ENCODE assay signal across 1 cellular context in the genomic region with DNA sequence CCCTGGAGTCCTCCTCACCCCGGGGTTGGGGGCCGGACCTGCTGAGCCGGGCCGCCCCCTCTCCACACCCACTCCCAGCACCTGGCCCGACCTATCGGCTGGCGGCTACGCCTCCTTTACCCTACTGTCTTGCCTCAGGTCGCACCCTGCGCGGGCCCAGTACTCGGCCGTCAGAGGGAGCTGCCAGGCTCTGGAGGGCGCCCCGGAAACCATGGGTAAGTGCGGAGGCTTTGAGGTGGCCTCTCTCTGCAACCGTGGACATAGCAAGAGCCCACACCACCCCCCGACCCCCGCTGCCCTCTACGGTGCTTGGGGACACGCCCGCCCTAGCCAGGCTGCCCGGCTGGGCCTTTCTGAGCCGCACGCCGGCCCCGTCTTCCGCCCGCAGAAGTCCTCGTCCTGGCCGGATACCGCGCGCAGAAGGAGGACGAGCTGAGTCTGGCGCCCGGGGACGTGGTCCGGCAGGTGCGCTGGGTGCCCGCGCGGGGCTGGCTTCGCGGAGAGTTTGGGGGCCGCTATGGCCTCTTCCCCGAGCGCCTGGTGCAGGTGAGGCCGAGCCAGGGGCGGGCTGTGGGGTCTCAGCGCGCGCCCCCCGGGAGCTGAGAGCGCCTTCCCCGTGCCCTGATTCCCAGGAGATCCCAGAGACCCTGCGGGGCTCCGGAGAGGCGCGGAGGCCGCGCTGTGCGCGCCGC.
TF ChIP-seq lines count a peak whose summit lies in the region.

A gene (plus strand): TSS at position 159 of the 692 bp plus-strand sequence. CDS start 53 bp downstream, at position 212.

TF ChIP-seq in HEK293, 187 proteins besides CTCF, POLR2A, EP300 and RAD21 (continued from another document and continues in another):
- TF ChIP-seq, protein P1, sequence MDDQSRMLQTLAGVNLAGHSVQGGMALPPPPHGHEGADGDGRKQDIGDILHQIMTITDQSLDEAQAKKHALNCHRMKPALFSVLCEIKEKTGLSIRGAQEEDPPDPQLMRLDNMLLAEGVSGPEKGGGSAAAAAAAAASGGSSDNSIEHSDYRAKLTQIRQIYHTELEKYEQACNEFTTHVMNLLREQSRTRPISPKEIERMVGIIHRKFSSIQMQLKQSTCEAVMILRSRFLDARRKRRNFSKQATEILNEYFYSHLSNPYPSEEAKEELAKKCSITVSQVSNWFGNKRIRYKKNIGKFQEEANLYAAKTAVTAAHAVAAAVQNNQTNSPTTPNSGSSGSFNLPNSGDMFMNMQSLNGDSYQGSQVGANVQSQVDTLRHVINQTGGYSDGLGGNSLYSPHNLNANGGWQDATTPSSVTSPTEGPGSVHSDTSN (CRISPR knock-in tag; IDR thresholded peaks at IDR 0.05): 0 out of 2 replicates have a peak, but pooled peaks have one; percentile 38
- TF ChIP-seq, protein P2, sequence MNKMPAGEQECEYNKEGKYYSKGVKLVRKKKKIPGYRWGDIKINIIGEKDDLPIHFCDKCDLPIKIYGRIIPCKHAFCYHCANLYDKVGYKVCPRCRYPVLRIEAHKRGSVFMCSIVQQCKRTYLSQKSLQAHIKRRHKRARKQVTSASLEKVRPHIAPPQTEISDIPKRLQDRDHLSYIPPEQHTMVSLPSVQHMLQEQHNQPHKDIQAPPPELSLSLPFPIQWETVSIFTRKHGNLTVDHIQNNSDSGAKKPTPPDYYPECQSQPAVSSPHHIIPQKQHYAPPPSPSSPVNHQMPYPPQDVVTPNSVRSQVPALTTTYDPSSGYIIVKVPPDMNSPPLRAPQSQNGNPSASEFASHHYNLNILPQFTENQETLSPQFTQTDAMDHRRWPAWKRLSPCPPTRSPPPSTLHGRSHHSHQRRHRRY (tag by site-specific recombination; IDR thresholded peaks at IDR 0.05): no peak
- TF ChIP-seq IKZF3 (tag by site-specific recombination; IDR thresholded peaks at IDR 0.05) (0 out of 2 replicates have a peak, but pooled peaks have one; percentile 15), ZNF530 (tag by site-specific recombination; IDR thresholded peaks at IDR 0.05; ENCODE audit: low read depth) (no peak), ZFP69B (tag by site-specific recombination; IDR thresholded peaks at IDR 0.05) (no peak), ZNF701 (tag by site-specific recombination; IDR thresholded peaks at IDR 0.05) (no peak), ZIC2 (tag by site-specific recombination; IDR thresholded peaks at IDR 0.05) (0 out of 2 replicates have a peak, but pooled peaks have one; percentile 13), ZBTB7A (tag by site-specific recombination; IDR thresholded peaks at IDR 0.05; ENCODE audit: low read depth) (peak; percentile 59; the same call in 1 of the 2 replicates), ZNF335 (tag by site-specific recombination; conservative IDR thresholded peaks at IDR 0.05) (0 out of 2 replicates have a peak, but pooled peaks have one; percentile 48), ZEB2 (tag by site-specific recombination; IDR thresholded peaks at IDR 0.05) (peak; percentile 43; the same call in 1 of the 2 replicates), KLF9 (tag by site-specific recombination; IDR thresholded peaks at IDR 0.05; ENCODE audit: low read depth) (peak; percentile 72), YY1 (tag by site-specific recombination; IDR thresholded peaks at IDR 0.05) (0 out of 2 replicates have a peak, but pooled peaks have one; percentile 37), ZBTB17 (tag by site-specific recombination; IDR thresholded peaks at IDR 0.05) (peak; percentile 88), ZNF324 (tag by site-specific recombination; IDR thresholded peaks at IDR 0.05) (no peak), ZBTB48 (tag by site-specific recombination; IDR thresholded peaks at IDR 0.05) (no peak), ZNF501 (tag by site-specific recombination; IDR thresholded peaks at IDR 0.05) (peak; percentile 57; the same call in 1 of the 2 replicates), GLIS1 (tag by site-specific recombination; IDR thresholded peaks at IDR 0.05) (peak; percentile 5; the same call in 1 of the 2 replicates), ZBTB20 (tag by site-specific recombination; IDR thresholded peaks at IDR 0.05) (peak; percentile 91), SP3 (tag by site-specific recombination; IDR thresholded peaks at IDR 0.05) (peak; percentile 76), ZNF777 (tag by site-specific recombination; IDR thresholded peaks at IDR 0.05; ENCODE audit: borderline replicate concordance) (peak; percentile 47; the same call in 1 of the 2 replicates), ZFP37 (tag by site-specific recombination; IDR thresholded peaks at IDR 0.05) (0 out of 2 replicates have a peak, but pooled peaks have one; percentile 56), ZNF600 (tag by site-specific recombination; IDR thresholded peaks at IDR 0.05) (peak; percentile 73), KLF10 (tag by site-specific recombination; IDR thresholded peaks at IDR 0.05) (peak; percentile 40; the same call in 1 of the 2 replicates), ZNF146 (tag by site-specific recombination; IDR thresholded peaks at IDR 0.05) (no peak), KLF7 (tag by site-specific recombination; IDR thresholded peaks at IDR 0.05; ENCODE audit: borderline replicate concordance) (0 out of 2 replicates have a peak, but pooled peaks have one; percentile 41), SP2 (tag by site-specific recombination; IDR thresholded peaks at IDR 0.05) (peak; percentile 74), EGR2 (tag by site-specific recombination; IDR thresholded peaks at IDR 0.05; ENCODE audit: low read depth) (peak; percentile 85), ZBTB8A (tag by site-specific recombination; IDR thresholded peaks at IDR 0.05) (peak; percentile 86), ZFHX2 (tag by site-specific recombination; conservative IDR thresholded peaks at IDR 0.05) (peak; percentile 89), ZNF629 (tag by site-specific recombination; IDR thresholded peaks at IDR 0.05) (peak; percentile 23; the same call in 1 of the 2 replicates), KLF1 (tag by site-specific recombination; IDR thresholded peaks at IDR 0.05) (no peak; the same call in 1 of the 2 replicates), ZNF837 (tag by site-specific recombination; IDR thresholded peaks at IDR 0.05) (peak; percentile 64; the same call in 1 of the 2 replicates), ZNF133 (tag by site-specific recombination; IDR thresholded peaks at IDR 0.05) (no peak)
- TF ChIP-seq, protein P3, sequence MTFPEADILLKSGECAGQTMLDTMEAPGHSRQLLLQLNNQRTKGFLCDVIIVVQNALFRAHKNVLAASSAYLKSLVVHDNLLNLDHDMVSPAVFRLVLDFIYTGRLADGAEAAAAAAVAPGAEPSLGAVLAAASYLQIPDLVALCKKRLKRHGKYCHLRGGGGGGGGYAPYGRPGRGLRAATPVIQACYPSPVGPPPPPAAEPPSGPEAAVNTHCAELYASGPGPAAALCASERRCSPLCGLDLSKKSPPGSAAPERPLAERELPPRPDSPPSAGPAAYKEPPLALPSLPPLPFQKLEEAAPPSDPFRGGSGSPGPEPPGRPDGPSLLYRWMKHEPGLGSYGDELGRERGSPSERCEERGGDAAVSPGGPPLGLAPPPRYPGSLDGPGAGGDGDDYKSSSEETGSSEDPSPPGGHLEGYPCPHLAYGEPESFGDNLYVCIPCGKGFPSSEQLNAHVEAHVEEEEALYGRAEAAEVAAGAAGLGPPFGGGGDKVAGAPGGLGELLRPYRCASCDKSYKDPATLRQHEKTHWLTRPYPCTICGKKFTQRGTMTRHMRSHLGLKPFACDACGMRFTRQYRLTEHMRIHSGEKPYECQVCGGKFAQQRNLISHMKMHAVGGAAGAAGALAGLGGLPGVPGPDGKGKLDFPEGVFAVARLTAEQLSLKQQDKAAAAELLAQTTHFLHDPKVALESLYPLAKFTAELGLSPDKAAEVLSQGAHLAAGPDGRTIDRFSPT (tag by site-specific recombination; IDR thresholded peaks at IDR 0.05): peak; percentile 39; the same call in 1 of the 2 replicates
- TF ChIP-seq, protein P4, sequence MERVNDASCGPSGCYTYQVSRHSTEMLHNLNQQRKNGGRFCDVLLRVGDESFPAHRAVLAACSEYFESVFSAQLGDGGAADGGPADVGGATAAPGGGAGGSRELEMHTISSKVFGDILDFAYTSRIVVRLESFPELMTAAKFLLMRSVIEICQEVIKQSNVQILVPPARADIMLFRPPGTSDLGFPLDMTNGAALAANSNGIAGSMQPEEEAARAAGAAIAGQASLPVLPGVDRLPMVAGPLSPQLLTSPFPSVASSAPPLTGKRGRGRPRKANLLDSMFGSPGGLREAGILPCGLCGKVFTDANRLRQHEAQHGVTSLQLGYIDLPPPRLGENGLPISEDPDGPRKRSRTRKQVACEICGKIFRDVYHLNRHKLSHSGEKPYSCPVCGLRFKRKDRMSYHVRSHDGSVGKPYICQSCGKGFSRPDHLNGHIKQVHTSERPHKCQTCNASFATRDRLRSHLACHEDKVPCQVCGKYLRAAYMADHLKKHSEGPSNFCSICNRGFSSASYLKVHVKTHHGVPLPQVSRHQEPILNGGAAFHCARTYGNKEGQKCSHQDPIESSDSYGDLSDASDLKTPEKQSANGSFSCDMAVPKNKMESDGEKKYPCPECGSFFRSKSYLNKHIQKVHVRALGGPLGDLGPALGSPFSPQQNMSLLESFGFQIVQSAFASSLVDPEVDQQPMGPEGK (tag by site-specific recombination; IDR thresholded peaks at IDR 0.05): peak; percentile 74
- TF ChIP-seq, protein P5, sequence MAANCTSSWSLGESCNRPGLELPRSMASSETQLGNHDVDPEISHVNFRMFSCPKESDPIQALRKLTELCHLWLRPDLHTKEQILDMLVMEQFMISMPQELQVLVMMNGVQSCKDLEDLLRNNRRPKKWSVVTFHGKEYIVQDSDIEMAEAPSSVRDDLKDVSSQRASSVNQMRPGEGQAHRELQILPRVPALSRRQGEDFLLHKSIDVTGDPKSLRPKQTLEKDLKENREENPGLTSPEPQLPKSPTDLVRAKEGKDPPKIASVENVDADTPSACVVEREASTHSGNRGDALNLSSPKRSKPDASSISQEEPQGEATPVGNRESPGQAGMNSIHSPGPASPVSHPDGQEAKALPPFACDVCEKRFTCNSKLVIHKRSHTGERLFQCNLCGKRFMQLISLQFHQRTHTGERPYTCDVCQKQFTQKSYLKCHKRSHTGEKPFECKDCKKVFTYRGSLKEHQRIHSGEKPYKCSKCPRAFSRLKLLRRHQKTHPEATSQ (tag by site-specific recombination; IDR thresholded peaks at IDR 0.05): peak; percentile 10; the same call in 1 of the 2 replicates
- TF ChIP-seq, protein P6, sequence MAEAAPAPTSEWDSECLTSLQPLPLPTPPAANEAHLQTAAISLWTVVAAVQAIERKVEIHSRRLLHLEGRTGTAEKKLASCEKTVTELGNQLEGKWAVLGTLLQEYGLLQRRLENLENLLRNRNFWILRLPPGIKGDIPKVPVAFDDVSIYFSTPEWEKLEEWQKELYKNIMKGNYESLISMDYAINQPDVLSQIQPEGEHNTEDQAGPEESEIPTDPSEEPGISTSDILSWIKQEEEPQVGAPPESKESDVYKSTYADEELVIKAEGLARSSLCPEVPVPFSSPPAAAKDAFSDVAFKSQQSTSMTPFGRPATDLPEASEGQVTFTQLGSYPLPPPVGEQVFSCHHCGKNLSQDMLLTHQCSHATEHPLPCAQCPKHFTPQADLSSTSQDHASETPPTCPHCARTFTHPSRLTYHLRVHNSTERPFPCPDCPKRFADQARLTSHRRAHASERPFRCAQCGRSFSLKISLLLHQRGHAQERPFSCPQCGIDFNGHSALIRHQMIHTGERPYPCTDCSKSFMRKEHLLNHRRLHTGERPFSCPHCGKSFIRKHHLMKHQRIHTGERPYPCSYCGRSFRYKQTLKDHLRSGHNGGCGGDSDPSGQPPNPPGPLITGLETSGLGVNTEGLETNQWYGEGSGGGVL (tag by site-specific recombination; IDR thresholded peaks at IDR 0.05): 0 out of 2 replicates have a peak, but pooled peaks have one; percentile 20
- TF ChIP-seq, protein P7, sequence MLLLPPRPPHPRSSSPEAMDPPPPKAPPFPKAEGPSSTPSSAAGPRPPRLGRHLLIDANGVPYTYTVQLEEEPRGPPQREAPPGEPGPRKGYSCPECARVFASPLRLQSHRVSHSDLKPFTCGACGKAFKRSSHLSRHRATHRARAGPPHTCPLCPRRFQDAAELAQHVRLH (tag by site-specific recombination; IDR thresholded peaks at IDR 0.05): no peak
- TF ChIP-seq, protein P8, sequence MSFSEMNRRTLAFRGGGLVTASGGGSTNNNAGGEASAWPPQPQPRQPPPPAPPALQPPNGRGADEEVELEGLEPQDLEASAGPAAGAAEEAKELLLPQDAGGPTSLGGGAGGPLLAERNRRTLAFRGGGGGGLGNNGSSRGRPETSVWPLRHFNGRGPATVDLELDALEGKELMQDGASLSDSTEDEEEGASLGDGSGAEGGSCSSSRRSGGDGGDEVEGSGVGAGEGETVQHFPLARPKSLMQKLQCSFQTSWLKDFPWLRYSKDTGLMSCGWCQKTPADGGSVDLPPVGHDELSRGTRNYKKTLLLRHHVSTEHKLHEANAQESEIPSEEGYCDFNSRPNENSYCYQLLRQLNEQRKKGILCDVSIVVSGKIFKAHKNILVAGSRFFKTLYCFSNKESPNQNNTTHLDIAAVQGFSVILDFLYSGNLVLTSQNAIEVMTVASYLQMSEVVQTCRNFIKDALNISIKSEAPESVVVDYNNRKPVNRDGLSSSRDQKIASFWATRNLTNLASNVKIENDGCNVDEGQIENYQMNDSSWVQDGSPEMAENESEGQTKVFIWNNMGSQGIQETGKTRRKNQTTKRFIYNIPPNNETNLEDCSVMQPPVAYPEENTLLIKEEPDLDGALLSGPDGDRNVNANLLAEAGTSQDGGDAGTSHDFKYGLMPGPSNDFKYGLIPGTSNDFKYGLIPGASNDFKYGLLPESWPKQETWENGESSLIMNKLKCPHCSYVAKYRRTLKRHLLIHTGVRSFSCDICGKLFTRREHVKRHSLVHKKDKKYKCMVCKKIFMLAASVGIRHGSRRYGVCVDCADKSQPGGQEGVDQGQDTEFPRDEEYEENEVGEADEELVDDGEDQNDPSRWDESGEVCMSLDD (tag by site-specific recombination; IDR thresholded peaks at IDR 0.05): peak; percentile 57; the same call in 1 of the 2 replicates
- TF ChIP-seq, protein P9, sequence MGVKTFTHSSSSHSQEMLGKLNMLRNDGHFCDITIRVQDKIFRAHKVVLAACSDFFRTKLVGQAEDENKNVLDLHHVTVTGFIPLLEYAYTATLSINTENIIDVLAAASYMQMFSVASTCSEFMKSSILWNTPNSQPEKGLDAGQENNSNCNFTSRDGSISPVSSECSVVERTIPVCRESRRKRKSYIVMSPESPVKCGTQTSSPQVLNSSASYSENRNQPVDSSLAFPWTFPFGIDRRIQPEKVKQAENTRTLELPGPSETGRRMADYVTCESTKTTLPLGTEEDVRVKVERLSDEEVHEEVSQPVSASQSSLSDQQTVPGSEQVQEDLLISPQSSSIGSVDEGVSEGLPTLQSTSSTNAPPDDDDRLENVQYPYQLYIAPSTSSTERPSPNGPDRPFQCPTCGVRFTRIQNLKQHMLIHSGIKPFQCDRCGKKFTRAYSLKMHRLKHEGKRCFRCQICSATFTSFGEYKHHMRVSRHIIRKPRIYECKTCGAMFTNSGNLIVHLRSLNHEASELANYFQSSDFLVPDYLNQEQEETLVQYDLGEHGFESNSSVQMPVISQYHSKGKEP (tag by site-specific recombination; IDR thresholded peaks at IDR 0.05): no peak
- TF ChIP-seq, protein P10, sequence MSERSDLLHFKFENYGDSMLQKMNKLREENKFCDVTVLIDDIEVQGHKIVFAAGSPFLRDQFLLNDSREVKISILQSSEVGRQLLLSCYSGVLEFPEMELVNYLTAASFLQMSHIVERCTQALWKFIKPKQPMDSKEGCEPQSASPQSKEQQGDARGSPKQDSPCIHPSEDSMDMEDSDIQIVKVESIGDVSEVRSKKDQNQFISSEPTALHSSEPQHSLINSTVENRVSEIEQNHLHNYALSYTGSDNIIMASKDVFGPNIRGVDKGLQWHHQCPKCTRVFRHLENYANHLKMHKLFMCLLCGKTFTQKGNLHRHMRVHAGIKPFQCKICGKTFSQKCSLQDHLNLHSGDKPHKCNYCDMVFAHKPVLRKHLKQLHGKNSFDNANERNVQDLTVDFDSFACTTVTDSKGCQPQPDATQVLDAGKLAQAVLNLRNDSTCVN (tag by site-specific recombination; optimal IDR thresholded peaks at IDR 0.05): peak; percentile 96
